5 cellular contexts compared by ENCODE assay signal in the genomic region with DNA sequence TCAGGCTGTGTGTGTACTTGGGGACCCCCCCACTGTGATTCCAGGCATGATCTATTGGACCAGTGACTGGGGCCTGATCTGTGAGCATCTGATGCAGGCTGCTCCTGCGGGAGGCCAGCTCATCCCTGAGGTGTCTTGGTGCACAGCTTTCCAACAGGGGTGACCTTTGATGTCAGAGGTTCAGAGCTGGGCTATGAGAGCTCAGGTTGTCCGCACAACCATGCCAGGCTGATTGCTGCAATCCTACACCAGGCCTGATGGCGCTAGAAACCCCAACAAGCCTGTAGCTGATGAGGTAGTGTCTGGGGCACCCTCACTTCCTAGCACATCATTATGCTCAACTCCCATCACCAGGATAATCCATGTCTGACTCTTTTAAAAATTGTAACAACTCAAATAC. TPM values are rescaled to one million over a fixed set of nuclear protein-coding genes. Genes with fewer than 3 reads are reported as not detected.
"Had no signal": no experiment of that assay in that cellular context is flagged by ENCODE, and none has a peak within 500 bp of the region (broad histone marks: within the 10 kb centered on the region; RNA-seq: fewer than 3 reads in every experiment).

No MANE protein-coding gene starts in this region.

- ATAC-seq: GM23338 had no signal

- DNase-seq: H9, HCEC 1CT, IMR-90 had no signal

- H3K4me3 Mint-ChIP-seq: GM23338, H9 had no signal

- H3K27ac Mint-ChIP-seq: GM23338, H9 had no signal

- H3K4me3 ChIP-seq: GM23338 had no signal

- H3K4me1 Mint-ChIP-seq: GM23338 had no signal

RNA-seq across cellular contexts. Expression of gene CACNA2D3, which starts 56.1 kb away (rescaled TPM):
- total RNA-seq: HT-29 had no signal
